24 cellular contexts compared by ENCODE assay signal in the genomic region with DNA sequence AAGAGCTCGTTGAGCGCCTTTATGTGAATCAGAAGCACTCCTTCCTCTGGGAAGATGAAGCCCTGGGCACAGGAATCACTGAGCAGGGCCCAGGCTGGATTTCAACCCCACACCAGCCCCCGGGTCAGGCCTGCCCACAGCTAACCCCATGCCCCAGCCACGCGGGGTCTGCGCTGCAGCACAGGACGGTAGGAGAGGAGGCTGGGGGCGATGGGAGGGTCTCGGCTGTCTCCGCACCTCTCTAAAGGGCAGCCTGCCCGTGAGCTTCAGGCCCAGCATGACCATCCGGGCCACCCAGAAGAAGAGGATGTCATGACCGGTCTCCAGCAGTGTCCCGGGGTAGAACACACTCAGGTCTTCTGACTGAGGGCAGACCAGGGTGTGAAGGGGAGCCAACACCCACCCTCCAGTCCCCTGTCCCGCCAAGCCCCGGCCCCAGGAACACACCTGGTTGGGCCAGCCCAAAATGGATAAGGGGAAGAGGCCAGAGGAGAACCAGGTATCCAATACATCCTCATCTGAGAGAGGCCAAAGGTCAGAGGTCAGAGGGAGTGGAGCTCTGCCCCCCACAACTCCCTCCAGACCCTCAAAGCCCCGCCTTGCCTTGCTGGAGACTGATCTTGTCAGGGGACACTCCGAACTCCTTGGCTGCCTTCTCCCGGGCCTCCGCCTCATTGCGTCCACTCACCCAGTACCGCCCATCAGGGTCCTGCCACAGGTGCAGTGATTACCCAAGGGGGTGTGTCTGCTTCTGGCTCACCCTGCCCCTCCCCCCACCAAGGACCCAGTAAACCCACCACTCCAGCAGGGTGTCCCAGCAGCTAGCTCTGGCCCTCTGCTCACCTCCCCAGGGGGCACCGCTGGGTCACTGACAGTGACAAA. TPM values are rescaled to one million over a fixed set of nuclear protein-coding genes. Genes with fewer than 3 reads are reported as not detected.
DNase-seq lines count a peak whose midpoint lies in the region; FAIRE-seq and TF ChIP-seq lines count a peak whose summit lies in the region.
"Had no signal": no experiment of that assay in that cellular context is flagged by ENCODE, and none has a peak within 500 bp of the region (broad histone marks: within the 10 kb centered on the region; RNA-seq: fewer than 3 reads in every experiment).

No MANE protein-coding gene starts in this region.

- peaks cover 8% of the 10 kb centered on the region for H3K36me3 Mint-ChIP-seq in neural crest cell (ENCODE audit: low read depth)

- H3K27ac Mint-ChIP-seq in neural crest cell (ENCODE audit: unreplicated experiment) = peak overlapping the region; percentile 19
- H3K27ac Mint-ChIP-seq: CD4-positive, alpha-beta T cell had no signal

- DNase-seq in GM12892 (ENCODE audit: insufficient read length) (peak; percentile 11), RWPE1 (ENCODE audit: low spot score) (no peak), neural crest cell (ENCODE audit: low read depth, low spot score) (no peak), anterior cingulate cortex (lab: John Stamatoyannopoulos, UW) (no peak), cerebellum (ENCODE audit: low spot score) (no peak)
- no peak for DNase-seq in activated CD4-positive, alpha-beta T cell treated with anti-CD3 and anti-CD28 coated beads, Interleukin-2, amount 50 U/mL, for 4 hours
- DNase-seq: AML-193; CD4-positive, alpha-beta T cell; DMS53; HCEC 1CT; Karpas-422; NCI-H1092; NCI-H1417 treated with DMSO at 0.1 percent for 48 hours; NCI-H1694 treated with DMSO at 0.1 percent for 48 hours; NCI-H2081; NCI-H2227 treated with DMSO at 0.1 percent for 48 hours; NCI-H526 treated with DMSO at 0.1 percent for 48 hours; PC-9; SHP77 had no signal

- CTCF ChIA-PET in RWPE1 (lab: Yijun Ruan, JAX) = interaction anchor here (0.7 to 1.1 kb wide), 2 partner anchors 10 kb away, joined by 3 to 8 read pairs; no protein-coding TSS in a partner anchor

- H3K27ac ChIP-seq in RWPE1 = peak overlapping the region; percentile 89
- H3K27ac ChIP-seq: A549; BLaER1 treated with 17β-estradiol and CSF1 and Interleukin-3, amounts not matched to agents 10 nM and 100 nM; PC-9 had no signal

- POLR2A ChIA-PET in RWPE1 (lab: Yijun Ruan, JAX; ENCODE audit: low non-redundant PET) = no interaction called here

- TF ChIP-seq CTCF in RWPE1 (conservative IDR thresholded peaks at IDR 0.05; ENCODE audit: low read depth) (no peak), neural crest cell (conservative IDR thresholded peaks at IDR 0.05) (no peak)

- no peaks in the 10 kb centered on the region for H3K27me3 Mint-ChIP-seq in neural crest cell (ENCODE audit: low read depth)
- H3K27me3 Mint-ChIP-seq: CD4-positive, alpha-beta T cell had no signal

- no peak overlapping the region for H3K4me3 Mint-ChIP-seq in neural crest cell
- H3K4me3 Mint-ChIP-seq: CD4-positive, alpha-beta T cell had no signal

- TF ChIP-seq POLR2A in GM12892 (IDR thresholded peaks at IDR 0.05; ENCODE audit: low read depth, low read length) = no peak; the same call in 1 of the 2 replicates

- H3K9me3 Mint-ChIP-seq in neural crest cell = no peaks in the 10 kb centered on the region
- H3K9me3 Mint-ChIP-seq: CD4-positive, alpha-beta T cell had no signal

- no peak for FAIRE-seq in GM12892 (lab: Jason Lieb, UNC)
- FAIRE-seq: A549, G401.6, H1 had no signal

- no peaks in the 10 kb centered on the region for H3K4me1 Mint-ChIP-seq in neural crest cell

RNA-seq across cellular contexts. Expression of gene VWA7, which starts 4.4 kb away (rescaled TPM):
- 1.2 TPM for polyA plus RNA-seq in GM12892 (2012; ENCODE audit: missing spikeins)
- 2.0 and 2.7 TPM in 2 replicates for total RNA-seq in neural crest cell
- 0.36 TPM for total RNA-seq in cerebellum
- total RNA-seq: SK-MEL-5 had no signal

RNA-seq across cellular contexts. Expression of gene VARS1, which starts 14.1 kb away (rescaled TPM):
- 54.6 TPM for polyA plus RNA-seq in GM12892 (2012; ENCODE audit: missing spikeins)
- total RNA-seq in neural crest cell (162 and 163 TPM in 2 replicates), cerebellum (23.0 TPM)

RNA-seq across cellular contexts. Expression of gene SAPCD1, which starts 19.0 kb away (rescaled TPM):
- polyA plus RNA-seq in GM12892 (2012; ENCODE audit: missing spikeins) = 27.3 TPM
- 21.3 and 25.1 TPM in 2 replicates for total RNA-seq in neural crest cell
- not detected for total RNA-seq in cerebellum

RNA-seq across cellular contexts. Expression of gene LSM2, which starts 25.3 kb away (rescaled TPM):
- polyA plus RNA-seq in GM12892 (2012; ENCODE audit: missing spikeins) = 161 TPM
- total RNA-seq in neural crest cell (122 and 135 TPM in 2 replicates), cerebellum (17.7 TPM)

RNA-seq across cellular contexts. Expression of gene HSPA1L, which starts 33.6 kb away (rescaled TPM):
- polyA plus RNA-seq in GM12892 (2012; ENCODE audit: missing spikeins) = 1.2 TPM
- total RNA-seq in neural crest cell = 1.5 and 1.8 TPM in 2 replicates
- total RNA-seq in cerebellum = 4.2 TPM

Comparison
In these comparisons a context has a peak if more than half of its experiments do, and no peak if none do; other contexts are left out.
1. RNA of gene SAPCD1, which starts 19.0 kb away (total RNA-seq): 21.3 to 25.1 TPM in neural crest cell; not detected in cerebellum (single experiment); every median in the first group is over 10 times any median in the second.